ENCODE assay signal across 9 cellular contexts in the genomic region with DNA sequence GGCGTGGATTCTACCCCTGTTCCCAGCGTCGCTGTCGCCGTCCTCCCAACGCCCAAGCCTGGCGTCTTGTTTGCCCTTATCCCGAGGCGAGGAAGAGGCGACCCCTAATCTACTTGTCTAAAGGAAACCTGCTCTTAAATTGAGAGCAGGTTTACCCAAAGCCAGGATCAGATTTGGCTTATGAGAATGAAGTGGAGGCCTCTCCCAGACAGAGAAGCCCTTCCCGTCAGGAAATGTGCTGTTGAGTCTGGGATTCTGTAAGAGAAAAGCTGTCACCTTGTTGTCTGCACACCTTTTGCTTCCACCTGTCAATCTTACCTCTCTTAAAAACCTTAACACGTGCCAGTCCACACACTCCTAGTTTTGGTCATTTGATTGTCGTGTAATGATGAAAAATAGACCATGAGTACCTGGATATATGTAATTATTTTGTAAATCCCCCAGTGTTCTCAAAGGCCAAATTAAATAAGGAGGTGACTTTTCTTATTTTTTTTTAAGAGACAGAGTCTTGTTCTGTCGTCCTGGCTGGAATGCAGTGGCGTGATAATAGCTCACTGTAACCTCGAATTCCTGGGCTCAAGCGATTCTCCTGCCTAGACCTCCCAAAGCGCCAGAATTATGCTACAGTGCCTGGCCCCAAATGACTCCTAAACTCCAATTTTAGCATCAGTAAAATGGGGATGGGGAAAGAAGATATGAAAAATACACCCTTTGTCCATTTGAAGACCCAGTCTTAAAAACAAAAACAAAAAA. TPM values are rescaled to one million over a fixed set of nuclear protein-coding genes. Genes with fewer than 3 reads are reported as not detected.
DNase-seq lines count a peak whose midpoint lies in the region; ATAC-seq and TF ChIP-seq lines count a peak whose summit lies in the region.
"Had no signal": no experiment of that assay in that cellular context is flagged by ENCODE, and none has a peak within 500 bp of the region (broad histone marks: within the 10 kb centered on the region; RNA-seq: fewer than 3 reads in every experiment).

No MANE protein-coding gene starts in this region.

- H3K36me3 ChIP-seq in iPS-20b (ENCODE audit: insufficient read depth, low read depth, low read length) (peaks cover 25% of the 10 kb centered on the region), suprapubic skin (no peaks in the 10 kb centered on the region)

- H3K4me1 Mint-ChIP-seq in activated CD4-positive, alpha-beta T cell treated with anti-CD3 and anti-CD28 coated beads, Interleukin-2, amount 10 ng/mL, durations not matched to agents 24 days and 14 days: peaks cover 53% of the 10 kb centered on the region
- peaks cover 65% of the 10 kb centered on the region for H3K4me1 Mint-ChIP-seq in activated CD4-positive, alpha-beta memory T cell treated with anti-CD3 and anti-CD28 coated beads, Interleukin-2, amount 10 ng/mL, durations not matched to agents 7 days and 5 days

- H3K27ac ChIP-seq in iPS-20b (ENCODE audit: low read length) (no peak overlapping the region), suprapubic skin (peak overlapping the region; percentile 99)

- ATAC-seq in HG03159 (IDR thresholded peaks at IDR 0.05; ENCODE audit: unreplicated experiment): no peak

- 12% methylated on average over 18 of the region's 18 CpGs for WGBS in suprapubic skin

- no peak for TF ChIP-seq POLR2A in suprapubic skin (IDR thresholded peaks at IDR 0.05)

- H3K27me3 ChIP-seq in iPS-20b (ENCODE audit: insufficient read depth, low read length) (no peaks in the 10 kb centered on the region), suprapubic skin (no peaks in the 10 kb centered on the region)

- peaks cover 5% of the 10 kb centered on the region for H3K4me1 ChIP-seq in iPS-20b (ENCODE audit: insufficient read depth, low read length)
- peaks cover 49% of the 10 kb centered on the region for H3K4me1 ChIP-seq in suprapubic skin

- H3K9me3 ChIP-seq in iPS-20b (ENCODE audit: insufficient read depth, low read depth, low read length) (no peaks in the 10 kb centered on the region), suprapubic skin (no peaks in the 10 kb centered on the region)

- CTCF ChIA-PET in activated CD4-positive, alpha-beta memory T cell treated with anti-CD3 and anti-CD28 coated beads, Interleukin-2, amount 10 ng/mL, durations not matched to agents 7 days and 5 days (lab: Charles Lee): interaction anchor here (1.3 to 3.8 kb wide), 4 partner anchors 28 to 79 kb away, joined by 3 to 29 read pairs (median 14); partner anchors contain the start of gene LDHA

- H3K27me3 Mint-ChIP-seq in activated CD4-positive, alpha-beta T cell treated with anti-CD3 and anti-CD28 coated beads, Interleukin-2, amount 10 ng/mL, durations not matched to agents 24 days and 14 days: no peaks in the 10 kb centered on the region
- no peaks in the 10 kb centered on the region for H3K27me3 Mint-ChIP-seq in activated CD4-positive, alpha-beta memory T cell treated with anti-CD3 and anti-CD28 coated beads, Interleukin-2, amount 10 ng/mL, durations not matched to agents 7 days and 5 days

- H3K36me3 Mint-ChIP-seq in activated CD4-positive, alpha-beta T cell treated with anti-CD3 and anti-CD28 coated beads, Interleukin-2, amount 10 ng/mL, durations not matched to agents 24 days and 14 days (ENCODE audit: low read depth): peaks cover 28% of the 10 kb centered on the region
- H3K36me3 Mint-ChIP-seq in activated CD4-positive, alpha-beta memory T cell treated with anti-CD3 and anti-CD28 coated beads, Interleukin-2, amount 10 ng/mL, durations not matched to agents 7 days and 5 days (ENCODE audit: low read depth): peaks cover 36% of the 10 kb centered on the region

- no peaks in the 10 kb centered on the region for H3K9me3 Mint-ChIP-seq in activated CD4-positive, alpha-beta T cell treated with anti-CD3 and anti-CD28 coated beads, Interleukin-2, amount 10 ng/mL, durations not matched to agents 24 days and 14 days
- no peaks in the 10 kb centered on the region for H3K9me3 Mint-ChIP-seq in activated CD4-positive, alpha-beta memory T cell treated with anti-CD3 and anti-CD28 coated beads, Interleukin-2, amount 10 ng/mL, durations not matched to agents 7 days and 5 days

- H3K27ac Mint-ChIP-seq in activated CD4-positive, alpha-beta T cell treated with anti-CD3 and anti-CD28 coated beads, Interleukin-2, amount 10 ng/mL, durations not matched to agents 24 days and 14 days: peak overlapping the region; percentile 99
- peak overlapping the region; percentile 96 for H3K27ac Mint-ChIP-seq in activated CD4-positive, alpha-beta memory T cell treated with anti-CD3 and anti-CD28 coated beads, Interleukin-2, amount 10 ng/mL, durations not matched to agents 7 days and 5 days

- H3K9ac ChIP-seq in iPS-20b (ENCODE audit: low read depth, low read length): peak overlapping the region; percentile 89

- no peak for TF ChIP-seq CTCF in suprapubic skin (IDR thresholded peaks at IDR 0.05)

- H3K4me3 ChIP-seq in iPS-20b (ENCODE audit: low read length): peak overlapping the region; percentile 85
- peak overlapping the region; percentile 94 for H3K4me3 ChIP-seq in suprapubic skin

- intact Hi-C loops in activated CD4-positive, alpha-beta T cell treated with anti-CD3 and anti-CD28 coated beads, Interleukin-2, amount 10 ng/mL, durations not matched to agents 24 days and 14 days (cut with micrococcal nuclease): loop anchor here (1.0 to 5.0 kb wide), 9 partner anchors 61 to 1246 kb away; partner anchors contain the start of genes LDHA, RPS13, SAAL1 and SPTY2D1

- H3K4me3 Mint-ChIP-seq in activated CD4-positive, alpha-beta T cell treated with anti-CD3 and anti-CD28 coated beads, Interleukin-2, amount 10 ng/mL, durations not matched to agents 24 days and 14 days: peak overlapping the region; percentile 94
- H3K4me3 Mint-ChIP-seq in activated CD4-positive, alpha-beta memory T cell treated with anti-CD3 and anti-CD28 coated beads, Interleukin-2, amount 10 ng/mL, durations not matched to agents 7 days and 5 days: peak overlapping the region; percentile 98

- POLR2A ChIA-PET in activated CD4-positive, alpha-beta memory T cell treated with anti-CD3 and anti-CD28 coated beads, Interleukin-2, amount 10 ng/mL, durations not matched to agents 7 days and 5 days (lab: Charles Lee): interaction anchor here (0.6 to 4.7 kb wide), 22 partner anchors 8 to 311 kb away, joined by 3 to 151 read pairs (median 6); partner anchors contain the start of genes LDHA, SPTY2D1 and TSG101

- TF ChIP-seq EP300 in suprapubic skin (IDR thresholded peaks at IDR 0.05): no peak

- peak; percentile 57 for DNase-seq in activated CD4-positive, alpha-beta T cell treated with anti-CD3 and anti-CD28 coated beads, Interleukin-2, amount 10 ng/mL, durations not matched to agents 24 days and 14 days
- DNase-seq in activated CD4-positive, alpha-beta T cell treated with anti-CD3 and anti-CD28 coated beads for 48 hours: no peak
- DNase-seq in activated CD4-positive, alpha-beta memory T cell treated with anti-CD3 and anti-CD28 coated beads, Interleukin-2, amount 10 ng/mL, durations not matched to agents 7 days and 5 days: no peak
- DNase-seq in suprapubic skin (ENCODE audit: low spot score in 2 of 2) (no peak), NCI-H446 (lab: John Stamatoyannopoulos, UW) (no peak)
- no peak for DNase-seq in effector CD8-positive, alpha-beta T cell (lab: John Stamatoyannopoulos, UW)

RNA-seq across cellular contexts. Expression of gene GTF2H1, which starts 0.6 kb away (rescaled TPM):
- total RNA-seq in activated CD4-positive, alpha-beta T cell treated with anti-CD3 and anti-CD28 coated beads, Interleukin-2, amount 10 ng/mL, durations not matched to agents 24 days and 14 days: 54.6 and 55.7 TPM in 2 replicates
- total RNA-seq in activated CD4-positive, alpha-beta memory T cell treated with anti-CD3 and anti-CD28 coated beads, Interleukin-2, amount 10 ng/mL, durations not matched to agents 7 days and 5 days: 10 to 100 TPM; 47.0 to 48.2 TPM
- total RNA-seq in suprapubic skin: 100 to 1,000 TPM in 1 of 4 donors, 10 to 100 TPM in 3; 48.6 to 121 (median 50.4) TPM

RNA-seq across cellular contexts. Expression of gene HPS5, which starts 1.1 kb away (rescaled TPM):
- 20.5 and 24.5 TPM in 2 replicates for total RNA-seq in activated CD4-positive, alpha-beta T cell treated with anti-CD3 and anti-CD28 coated beads, Interleukin-2, amount 10 ng/mL, durations not matched to agents 24 days and 14 days
- 10 to 100 TPM; 20.3 to 22.6 TPM for total RNA-seq in activated CD4-positive, alpha-beta memory T cell treated with anti-CD3 and anti-CD28 coated beads, Interleukin-2, amount 10 ng/mL, durations not matched to agents 7 days and 5 days
- total RNA-seq in suprapubic skin: 10 to 100 TPM; 14.9 to 27.0 (median 22.6) TPM

RNA-seq across cellular contexts. Expression of gene SAA1, which starts 56.9 kb away (rescaled TPM):
- not detected in 2 replicates for total RNA-seq in activated CD4-positive, alpha-beta T cell treated with anti-CD3 and anti-CD28 coated beads, Interleukin-2, amount 10 ng/mL, durations not matched to agents 24 days and 14 days
- not detected for total RNA-seq in activated CD4-positive, alpha-beta memory T cell treated with anti-CD3 and anti-CD28 coated beads, Interleukin-2, amount 10 ng/mL, durations not matched to agents 7 days and 5 days
- 10 to 100 TPM; 10.5 to 79.1 (median 49.1) TPM for total RNA-seq in suprapubic skin
- total RNA-seq: dermis microvascular lymphatic vessel endothelial cell had no signal

Comparison
In these comparisons a context has a peak if more than half of its experiments do, and no peak if none do; other contexts are left out.
1. RNA of gene SAA1, which starts 56.9 kb away (total RNA-seq): 10.5 to 79.1 TPM in suprapubic skin; not detected in activated CD4-positive, alpha-beta T cell treated with anti-CD3 and anti-CD28 coated beads, Interleukin-2, amount 10 ng/mL, durations not matched to agents 24 days and 14 days and not detected in activated CD4-positive, alpha-beta memory T cell treated with anti-CD3 and anti-CD28 coated beads, Interleukin-2, amount 10 ng/mL, durations not matched to agents 7 days and 5 days; every median in the first group is over 10 times any median in the second.